Comparison of ENCODE assay signal across 16 cellular contexts in the genomic region with DNA sequence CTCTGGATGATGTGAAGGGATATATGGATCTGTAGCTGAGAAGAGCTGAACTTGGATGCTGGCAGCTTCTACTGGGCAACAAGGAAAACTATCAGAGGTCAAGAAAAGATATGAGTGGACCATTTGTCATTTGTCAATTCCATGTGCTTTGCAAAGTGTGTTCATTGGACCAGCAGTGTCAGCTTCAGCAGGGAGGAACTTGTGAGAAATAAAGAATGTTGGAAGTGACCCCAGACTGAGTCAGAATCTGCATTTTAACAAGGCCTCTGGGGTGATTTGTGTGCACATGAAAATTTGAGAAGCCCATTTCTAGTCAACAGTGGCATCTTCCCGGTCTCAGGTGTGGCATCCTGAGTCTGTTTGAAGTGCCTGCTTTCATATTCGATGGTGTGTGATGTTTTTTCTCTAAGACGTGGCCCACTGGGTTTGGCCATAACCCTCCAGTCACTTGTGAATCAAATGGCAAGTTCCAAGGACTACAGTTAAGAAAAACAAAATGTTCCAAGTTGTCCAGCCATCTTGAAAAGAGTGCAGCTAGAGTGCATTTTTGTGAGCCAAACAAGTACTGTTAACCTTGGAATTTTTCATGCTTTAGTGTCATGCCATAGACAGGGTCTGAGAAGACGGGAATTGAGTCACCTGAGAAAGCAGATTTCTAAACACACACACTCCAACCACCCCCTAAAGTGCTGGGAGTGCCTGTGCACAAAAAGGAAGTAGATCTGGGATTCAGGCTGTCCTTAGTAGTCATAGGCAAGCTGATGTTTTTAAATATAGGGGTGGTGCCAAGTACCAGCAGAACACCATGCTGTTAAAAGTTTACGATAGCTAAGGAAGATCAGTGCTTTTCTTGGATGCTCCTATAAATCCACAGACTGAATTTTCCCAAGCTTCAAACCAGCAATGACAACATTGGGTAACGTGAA. TPM values are rescaled to one million over a fixed set of nuclear protein-coding genes. Genes with fewer than 3 reads are reported as not detected.
DNase-seq lines count a peak whose midpoint lies in the region; ATAC-seq and TF ChIP-seq lines count a peak whose summit lies in the region.
"Had no signal": no experiment of that assay in that cellular context is flagged by ENCODE, and none has a peak within 500 bp of the region (broad histone marks: within the 10 kb centered on the region; RNA-seq: fewer than 3 reads in every experiment).

No MANE protein-coding gene starts in this region.

- TF ChIP-seq CTCF in fibroblast of mammary gland (conservative IDR thresholded peaks at IDR 0.05; ENCODE audit: control insufficient read depth, insufficient read depth, low read depth, low read length) (no peak), GM10266 (IDR thresholded peaks at IDR 0.05; ENCODE audit: control insufficient read depth, insufficient read depth, low read depth, missing control alignments) (no peak), stomach (IDR thresholded peaks at IDR 0.05) (no peak)

- H3K27ac ChIP-seq in ACC112 (ENCODE audit: low read depth, low read length) (peak overlapping the region; percentile 23; the same call in 1 of the 2 replicates), rectal smooth muscle tissue (ENCODE audit: low read depth, low read length) (peak overlapping the region; percentile 52), stomach (peak overlapping the region in 1 of 5 donors; percentile 49)

- ATAC-seq in HG02588 (IDR thresholded peaks at IDR 0.05; ENCODE audit: unreplicated experiment) = no peak

- TF ChIP-seq POLR2A in stomach (IDR thresholded peaks at IDR 0.05) = no peak

- no peaks in the 10 kb centered on the region for H3K79me2 ChIP-seq in ACC112 (ENCODE audit: control insufficient read depth, insufficient read depth, low read length, unreplicated experiment)

- H3K4me1 ChIP-seq in ACC112 (ENCODE audit: control insufficient read depth, insufficient read depth, low read length, unreplicated experiment) (peaks cover 10% of the 10 kb centered on the region), rectal smooth muscle tissue (ENCODE audit: control insufficient read depth, insufficient read depth, low read length) (peaks cover 3% of the 10 kb centered on the region), stomach (no peaks in the 10 kb centered on the region)

- no peak overlapping the region for H3K9ac ChIP-seq in rectal smooth muscle tissue (ENCODE audit: low read length)

- H3K27me3 ChIP-seq in ACC112 (ENCODE audit: insufficient read depth, low read length) (no peaks in the 10 kb centered on the region), rectal smooth muscle tissue (ENCODE audit: control insufficient read depth, insufficient read depth, low read length) (no peaks in the 10 kb centered on the region), stomach (peaks cover 0 to 7% (median 0%) of the 10 kb centered on the region in 3 donors)

- no peak for TF ChIP-seq EP300 in stomach (IDR thresholded peaks at IDR 0.05)

- DNase-seq in astrocyte of the hippocampus (ENCODE audit: low read depth, low spot score) = peak; percentile 46
- DNase-seq in fibroblast of mammary gland (ENCODE audit: low read depth) = peak; percentile 77
- DNase-seq in GM10266 (ENCODE audit: extremely low spot score) = no peak
- no peak for DNase-seq in stomach
- DNase-seq in NCI-H2107 (lab: John Stamatoyannopoulos, UW) = no peak
- DNase-seq: activated CD4-positive, alpha-beta T cell treated with anti-CD3 and anti-CD28 coated beads, Interleukin-2, amount 50 U/mL, for 48 hours; activated T-cell treated with anti-CD3 and anti-CD28 coated beads, Interleukin-2, amount 50 U/mL, for 24 hours; CD4-positive, CD25-positive, alpha-beta regulatory T cell; DMS79 treated with DMSO at 0.1 percent for 48 hours; NCI-H1092; NCI-H2171 treated with DMSO at 0.1 percent for 48 hours; nucleus accumbens; small intestine had no signal

- H2AFZ ChIP-seq in ACC112 (ENCODE audit: low read length, unreplicated experiment) = no peak overlapping the region

- no peaks in the 10 kb centered on the region for H3K36me3 ChIP-seq in ACC112 (ENCODE audit: insufficient read depth, low read length)
- H3K36me3 ChIP-seq in rectal smooth muscle tissue (ENCODE audit: control insufficient read depth, insufficient read depth, low read length) = no peaks in the 10 kb centered on the region
- H3K36me3 ChIP-seq in stomach = no peaks in the 10 kb centered on the region

- H3K9me3 ChIP-seq in stomach = no peaks in the 10 kb centered on the region

- no peak overlapping the region for H3K4me3 ChIP-seq in ACC112 (ENCODE audit: low read depth, low read length)
- no peak overlapping the region for H3K4me3 ChIP-seq in fibroblast of mammary gland (ENCODE audit: control insufficient read depth, low read depth, low read length)
- no peak overlapping the region for H3K4me3 ChIP-seq in rectal smooth muscle tissue (ENCODE audit: low read length)
- H3K4me3 ChIP-seq in stomach = no peak overlapping the region

- intact Hi-C loops in stomach (cut with DNase I; ENCODE audit: low total_unique reads) = no loop called here

- 65 to 88% (median 72%) methylated on average over 6 of the region's 6 CpGs for WGBS in stomach, 5 donors

RNA-seq across cellular contexts. Expression of a gene that starts 26.4 kb away (rescaled TPM):
- total RNA-seq in stomach = 10 to 100 TPM in 4 of 5 donors, under 1 TPM in 1; 0.29 to 67.9 (median 11.2) TPM
- polyA plus RNA-seq in stomach = 1 to 10 TPM; 1.1 to 5.8 (median 3.1) TPM
- total RNA-seq: CD4-positive, CD25-positive, alpha-beta regulatory T cell had no signal

RNA-seq across cellular contexts. Expression of a gene that starts 55.9 kb away (rescaled TPM):
- total RNA-seq in stomach = 100 to 1,000 TPM in 1 of 5 donors, 10 to 100 TPM in 4; 15.6 to 144 (median 49.2) TPM
- 10 to 100 TPM; 46.3 to 53.1 (median 49.8) TPM for polyA plus RNA-seq in stomach

RNA-seq across cellular contexts. Expression of a gene that starts 56.0 kb away (rescaled TPM):
- total RNA-seq in stomach = 10 to 100 TPM in 4 of 5 donors, 1 to 10 TPM in 1; 9.0 to 37.9 (median 16.5) TPM
- 10 to 100 TPM in 1 of 3 donors, 1 to 10 TPM in 2; 5.7 to 12.5 (median 7.3) TPM for polyA plus RNA-seq in stomach

Comparison
In these comparisons a context has a peak if more than half of its experiments do, and no peak if none do; other contexts are left out.
1. DNase-seq: peak in astrocyte of the hippocampus (single experiment) and fibroblast of mammary gland (single experiment); none in GM10266 (single experiment), stomach (single experiment) and NCI-H2107 (single experiment).